ENCODE assay signal across 1 cellular context in genomic region chr20:10332656-10333421, GRCh38.
TF ChIP-seq lines count a peak whose summit lies in the region.

No MANE protein-coding gene starts in this region.

TF ChIP-seq in HEK293, 187 proteins besides CTCF, POLR2A, EP300 and RAD21 (continued from another document):
- no peak for TF ChIP-seq PRDM10 (tag by site-specific recombination; IDR thresholded peaks at IDR 0.05)
- no peak for TF ChIP-seq ZNF580 (tag by site-specific recombination; IDR thresholded peaks at IDR 0.05)
- TF ChIP-seq ZNF768 (tag by site-specific recombination; IDR thresholded peaks at IDR 0.05), result no peak
- no peak for TF ChIP-seq ZNF426 (tag by site-specific recombination; IDR thresholded peaks at IDR 0.05)
- TF ChIP-seq ZNF561 (tag by site-specific recombination; IDR thresholded peaks at IDR 0.05; ENCODE audit: borderline replicate concordance), result peak; percentile 46; the same call in 1 of the 2 replicates
- no peak for TF ChIP-seq ZNF585B (tag by site-specific recombination; IDR thresholded peaks at IDR 0.05)
- TF ChIP-seq KLF7 (tag by site-specific recombination; IDR thresholded peaks at IDR 0.05; ENCODE audit: borderline replicate concordance), result no peak
- no peak for TF ChIP-seq EGR2 (tag by site-specific recombination; IDR thresholded peaks at IDR 0.05; ENCODE audit: low read depth)
- no peak for TF ChIP-seq ZNF747 (tag by site-specific recombination; IDR thresholded peaks at IDR 0.05)
- peak; percentile 65 for TF ChIP-seq IKZF3 (tag by site-specific recombination; IDR thresholded peaks at IDR 0.05)
- TF ChIP-seq ZSCAN30 (tag by site-specific recombination; IDR thresholded peaks at IDR 0.05), result 0 out of 2 replicates have a peak, but pooled peaks have one; percentile 41
- TF ChIP-seq ZNF10 (tag by site-specific recombination; IDR thresholded peaks at IDR 0.05), result no peak
- no peak for TF ChIP-seq ZNF114 (tag by site-specific recombination; IDR thresholded peaks at IDR 0.05)
